8 cellular contexts compared by ENCODE assay signal in the genomic region with DNA sequence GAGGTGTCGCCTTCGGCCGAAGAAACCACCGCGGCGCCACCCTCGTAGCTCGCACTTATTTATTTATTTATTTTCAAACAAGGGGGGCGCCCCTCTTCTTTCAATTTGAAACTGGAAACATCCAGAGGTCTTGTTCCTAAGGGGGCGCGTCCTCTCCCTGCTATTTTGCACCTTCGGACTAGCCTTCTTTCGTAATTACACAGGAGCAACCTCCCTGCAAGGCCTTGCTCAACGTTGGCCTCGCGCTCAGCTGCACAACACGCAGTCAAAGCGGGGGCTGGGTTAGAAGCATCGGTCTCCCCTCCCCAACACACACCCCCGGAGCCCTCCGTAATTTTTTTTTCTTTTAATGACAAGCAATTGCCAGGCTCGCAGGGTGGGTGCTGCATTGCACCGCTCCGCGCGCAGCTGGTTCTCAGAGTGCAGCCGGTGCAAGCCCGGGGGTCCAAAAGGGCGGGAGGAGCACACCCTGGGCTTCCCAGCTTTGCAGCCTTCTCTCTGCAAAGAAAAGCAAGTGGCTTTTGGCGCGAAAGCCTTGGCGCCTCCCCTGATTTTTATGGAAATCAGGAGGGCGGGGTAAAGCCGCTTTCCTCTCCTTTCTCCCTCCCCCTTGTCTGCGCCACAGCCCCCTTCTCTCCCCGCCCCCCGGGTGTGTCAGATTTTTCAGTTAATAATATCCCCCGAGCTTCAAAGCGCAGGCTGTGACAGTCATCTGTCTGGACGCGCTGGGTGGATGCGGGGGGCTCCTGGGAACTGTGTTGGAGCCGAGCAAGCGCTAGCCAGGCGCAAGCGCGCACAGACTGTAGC. TPM values are rescaled to one million over a fixed set of nuclear protein-coding genes. Genes with fewer than 3 reads are reported as not detected.
A peak's percentile ranks its signal among the peaks of the same experiment; 100 is the strongest.
DNase-seq lines count a peak whose midpoint lies in the region; ATAC-seq and TF ChIP-seq lines count a peak whose summit lies in the region.

A gene (plus strand): TSS at position 697 of the 807 bp plus-strand sequence. CDS start 1,515 bp downstream, outside the sequence.

- peak; percentile 100 for DNase-seq in BE2C
- peak; percentile 74 for DNase-seq in NCI-H1105 treated with DMSO at 0.1 percent for 48 hours (lab: John Stamatoyannopoulos, UW)
- DNase-seq in activated CD4-positive, CD25-positive, alpha-beta regulatory T cell treated with anti-CD3 and anti-CD28 coated beads, Interleukin-2, amount 50 U/mL, for 72 hours, result peak; percentile 32
- DNase-seq in effector memory CD8-positive, alpha-beta T cell, result no peak
- DNase-seq in medulla oblongata (ENCODE audit: extremely low spot score), result peak; percentile 87
- peak; percentile 20 to 26 for DNase-seq in stimulated activated CD8-positive, alpha-beta memory T cell treated with anti-CD3 and anti-CD28 coated beads, Interleukin-7, amount 100 ng/mL, for 48 hours (ENCODE audit: extremely low read depth in 1 of 2, low read depth in 1 of 2)
- no peak for DNase-seq in effector CD4-positive, alpha-beta T cell

- peaks cover 0 to 7% of the 10 kb centered on the region in 2 donors for H3K4me1 Mint-ChIP-seq in effector memory CD8-positive, alpha-beta T cell (ENCODE audit: low read depth in 2 of 2)

- no peak for TF ChIP-seq CTCF in BE2C (IDR thresholded peaks at IDR 0.05; ENCODE audit: low read depth, low read length)

- H3K36me3 ChIP-seq in BE2C, result peaks cover 28% of the 10 kb centered on the region

- peak within 1 kb of the TSS; percentile 43 to 45 for H3K4me3 Mint-ChIP-seq in effector memory CD8-positive, alpha-beta T cell

- H3K4me1 ChIP-seq in BE2C, result peaks cover 22% of the 10 kb centered on the region

- H3K27me3 ChIP-seq in BE2C, result peaks cover 64% of the 10 kb centered on the region

- no peaks in the 10 kb centered on the region for H3K36me3 Mint-ChIP-seq in effector memory CD8-positive, alpha-beta T cell (ENCODE audit: insufficient read depth)

- H3K9me3 Mint-ChIP-seq in effector memory CD8-positive, alpha-beta T cell, result no peaks in the 10 kb centered on the region

- H3K4me3 ChIP-seq in BE2C (ENCODE audit: low read depth, low read length), result peak within 1 kb of the TSS; percentile 0

- peaks cover 5% of the 10 kb centered on the region; the same call in 1 of the 2 replicates for H3K9me3 ChIP-seq in BE2C

- ATAC-seq in GM19467 (IDR thresholded peaks at IDR 0.05; ENCODE audit: unreplicated experiment), result peak; percentile 57
- no peak for ATAC-seq in effector memory CD8-positive, alpha-beta T cell (replicated peaks)

- no peak within 1 kb of the TSS for H3K27ac Mint-ChIP-seq in effector memory CD8-positive, alpha-beta T cell

- H3K27me3 Mint-ChIP-seq in effector memory CD8-positive, alpha-beta T cell, result peaks cover 50 to 72% of the 10 kb centered on the region in 2 donors

RNA-seq across cellular contexts. Expression of the gene that starts here (rescaled TPM):
- polyA plus RNA-seq in BE2C (2012; ENCODE audit: insufficient read depth, insufficient read length, low read depth), result 1,296 TPM

Comparison
In these comparisons a context has a peak if more than half of its experiments do, and no peak if none do; other contexts are left out.
1. DNase-seq: peak in BE2C (single experiment), NCI-H1105 treated with DMSO at 0.1 percent for 48 hours (single experiment), activated CD4-positive, CD25-positive, alpha-beta regulatory T cell treated with anti-CD3 and anti-CD28 coated beads, Interleukin-2, amount 50 U/mL, for 72 hours (single experiment), medulla oblongata (single experiment) and stimulated activated CD8-positive, alpha-beta memory T cell treated with anti-CD3 and anti-CD28 coated beads, Interleukin-7, amount 100 ng/mL, for 48 hours (2 of 2); none in effector memory CD8-positive, alpha-beta T cell (0 of 3) and effector CD4-positive, alpha-beta T cell (single experiment).